ENCODE assay signal across 2 cellular contexts in the genomic region with DNA sequence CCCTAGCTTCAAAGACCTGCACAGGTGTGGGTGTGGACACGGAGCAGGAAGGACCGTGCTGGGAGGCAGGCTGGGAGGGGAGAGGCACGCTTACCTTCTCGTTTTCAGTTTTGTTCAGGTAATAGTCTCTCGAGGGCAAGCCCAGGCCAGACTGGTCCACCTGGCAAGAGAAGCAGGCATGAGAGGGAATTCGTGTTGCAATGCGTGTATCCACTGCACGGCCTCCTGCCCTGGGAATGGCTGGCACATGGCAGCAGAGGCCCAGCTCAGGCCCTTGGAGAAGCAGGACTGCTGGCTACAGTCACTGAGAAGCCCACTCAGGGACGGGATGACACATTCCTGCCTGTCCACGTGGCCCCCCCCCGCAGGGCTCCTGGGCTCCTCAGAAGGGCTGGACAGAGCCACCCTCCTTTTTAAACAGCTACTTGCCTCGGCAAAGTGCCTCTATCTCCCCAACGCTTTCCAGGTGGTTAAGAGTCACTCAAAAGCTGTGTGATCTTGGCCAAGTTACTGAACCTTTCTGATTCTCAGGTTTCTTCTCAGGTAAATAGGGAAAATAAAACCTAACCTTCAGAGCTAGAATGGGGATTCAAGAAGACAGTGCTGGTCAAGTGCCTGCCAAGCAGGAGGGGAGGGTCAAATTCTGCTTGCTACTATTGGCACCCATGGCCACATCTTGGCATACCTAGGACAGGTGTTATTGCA.
TF ChIP-seq lines count a peak whose summit lies in the region.

No MANE protein-coding gene starts in this region.

TF ChIP-seq in IMR-90, 13 proteins besides CTCF, POLR2A, EP300 and RAD21:
- TF ChIP-seq MAZ (IDR thresholded peaks at IDR 0.05; ENCODE audit: borderline replicate concordance, low read depth, low read length): no peak
- TF ChIP-seq RCOR1 (IDR thresholded peaks at IDR 0.05; ENCODE audit: insufficient replicate concordance, low read length): no peak
- TF ChIP-seq MAFK (IDR thresholded peaks at IDR 0.05; ENCODE audit: low read depth, low read length): no peak
- TF ChIP-seq RFX5 (IDR thresholded peaks at IDR 0.05; ENCODE audit: low read depth, low read length): no peak
- TF ChIP-seq SMC3 (IDR thresholded peaks at IDR 0.05; ENCODE audit: low read depth, low read length): no peak
- TF ChIP-seq NFE2L2 (IDR thresholded peaks at IDR 0.05; ENCODE audit: low read depth, low read length): no peak
- TF ChIP-seq, protein P1, sequence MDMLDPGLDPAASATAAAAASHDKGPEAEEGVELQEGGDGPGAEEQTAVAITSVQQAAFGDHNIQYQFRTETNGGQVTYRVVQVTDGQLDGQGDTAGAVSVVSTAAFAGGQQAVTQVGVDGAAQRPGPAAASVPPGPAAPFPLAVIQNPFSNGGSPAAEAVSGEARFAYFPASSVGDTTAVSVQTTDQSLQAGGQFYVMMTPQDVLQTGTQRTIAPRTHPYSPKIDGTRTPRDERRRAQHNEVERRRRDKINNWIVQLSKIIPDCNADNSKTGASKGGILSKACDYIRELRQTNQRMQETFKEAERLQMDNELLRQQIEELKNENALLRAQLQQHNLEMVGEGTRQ (IDR thresholded peaks at IDR 0.05; ENCODE audit: low read depth, low read length): no peak
- TF ChIP-seq CHD1 (IDR thresholded peaks at IDR 0.05; ENCODE audit: low read depth, low read length): no peak
- no peak for TF ChIP-seq ELK1 (IDR thresholded peaks at IDR 0.05; ENCODE audit: borderline replicate concordance, low read depth, low read length)
- TF ChIP-seq CEBPB (IDR thresholded peaks at IDR 0.05; ENCODE audit: low read depth, low read length): no peak
- TF ChIP-seq MXI1 (IDR thresholded peaks at IDR 0.05; ENCODE audit: borderline replicate concordance, low read depth, low read length): no peak
- no peak for TF ChIP-seq BHLHE40 (IDR thresholded peaks at IDR 0.05; ENCODE audit: low read depth, low read length)
- TF ChIP-seq FOS (IDR thresholded peaks at IDR 0.05; ENCODE audit: low read depth, low read length): no peak
TF ChIP-seq in IMR-90: peak in this region for 0.

TF ChIP-seq in K562, 482 proteins besides CTCF, POLR2A, EP300 and RAD21:
- no peak for TF ChIP-seq NCOR1 (IDR thresholded peaks at IDR 0.05)
- TF ChIP-seq KDM1A (IDR thresholded peaks at IDR 0.05): no peak
- 0 out of 2 replicates have a peak, but pooled peaks have one; percentile 27 for TF ChIP-seq ZNF740 (CRISPR knock-in tag; IDR thresholded peaks at IDR 0.05)
- TF ChIP-seq ZNF740 (tag; IDR thresholded peaks at IDR 0.05): no peak
- peak; percentile 82 for TF ChIP-seq BCOR (IDR thresholded peaks at IDR 0.05)
- TF ChIP-seq MAX (CRISPR knock-in tag; IDR thresholded peaks at IDR 0.05): peak; percentile 16; the same call in 1 of the 2 replicates
- TF ChIP-seq ADNP (tag; IDR thresholded peaks at IDR 0.05): 0 out of 2 replicates have a peak, but pooled peaks have one; percentile 34
- TF ChIP-seq RBM25 (IDR thresholded peaks at IDR 0.05; ENCODE audit: low read depth, low read length, severe bottlenecking): peak; percentile 85
- no peak for TF ChIP-seq GATAD2B (IDR thresholded peaks at IDR 0.05; ENCODE audit: borderline replicate concordance)
- TF ChIP-seq ZFP36 (IDR thresholded peaks at IDR 0.05; ENCODE audit: low read depth, low read length, partially characterized antibody): peak; percentile 66
